ENCODE assay signal across 18 cellular contexts in the genomic region with DNA sequence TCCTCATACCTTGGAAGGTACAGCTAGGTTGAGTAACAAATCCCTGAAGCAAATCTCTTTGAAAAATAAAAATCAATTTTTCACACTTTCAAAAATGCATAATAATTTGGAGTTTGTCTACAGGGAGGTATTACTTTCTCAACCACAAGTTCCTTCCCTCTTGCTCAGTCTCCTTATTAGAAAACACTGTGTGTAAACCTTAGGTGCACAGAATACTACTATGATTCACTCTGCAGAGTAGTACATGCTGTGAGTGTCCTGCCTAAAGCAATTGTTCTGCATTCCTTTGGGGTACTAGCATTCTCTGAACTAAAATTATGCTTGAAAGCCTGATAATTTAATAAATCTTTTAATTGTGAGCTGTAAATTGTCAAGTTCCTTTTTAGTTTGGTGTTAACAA.
DNase-seq lines count a peak whose midpoint lies in the region; ATAC-seq and TF ChIP-seq lines count a peak whose summit lies in the region.
"Had no signal": no experiment of that assay in that cellular context is flagged by ENCODE, and none has a peak within 500 bp of the region (broad histone marks: within the 10 kb centered on the region; RNA-seq: fewer than 3 reads in every experiment).

No MANE protein-coding gene starts in this region.

- no peak for TF ChIP-seq RAD21 in IMR-90 (IDR thresholded peaks at IDR 0.05; ENCODE audit: low read length)

- H3K4me2 ChIP-seq in IMR-90 (ENCODE audit: low read depth, low read length) (no peak overlapping the region), GM23338 (no peak overlapping the region)
- H3K4me2 ChIP-seq: PC-9 had no signal

- no peak overlapping the region for H4K8ac ChIP-seq in IMR-90 (ENCODE audit: low read depth in 2 of 2, low read length in 2 of 2)

- no peaks in the 10 kb centered on the region for H3K9me1 ChIP-seq in IMR-90 (ENCODE audit: insufficient read depth, low read length)

- dilution Hi-C loops in IMR-90 (cut with HindIII; ENCODE audit: low sequenced_read_pairs, unreplicated experiment): no loop called here

- POLR2A ChIA-PET in IMR-90 (lab: Charles Lee; ENCODE audit: unreplicated experiment): no interaction called here

- no peaks in the 10 kb centered on the region for H4K20me1 ChIP-seq in IMR-90 (ENCODE audit: insufficient read depth, low read length)
- H4K20me1 ChIP-seq in GM23338 (replicated peaks; ENCODE audit: insufficient read depth): no peaks in the 10 kb centered on the region

- H2BK5ac ChIP-seq in IMR-90 (ENCODE audit: low read depth, low read length, poor library complexity, severe bottlenecking): no peak overlapping the region

- no peak overlapping the region for H2BK15ac ChIP-seq in IMR-90 (ENCODE audit: low read depth, low read length)

- ATAC-seq in IMR-90 (ENCODE audit: low read depth): peak; percentile 21; the same call in 1 of the 2 replicates
- ATAC-seq in mucosa of descending colon: no peak
- no peak for ATAC-seq in GM23338
- ATAC-seq in sciatic nerve: no peak
- ATAC-seq: K562, SK-N-SH treated with all-trans-retinoic acid at 6 μM for 48 hours had no signal

- H3K27ac Mint-ChIP-seq in GM23338: no peak overlapping the region

- H3K27me3 ChIP-seq in IMR-90 (ENCODE audit: control insufficient read depth, insufficient read depth, low read length) (no peaks in the 10 kb centered on the region), GM23338 (ENCODE audit: insufficient read depth) (no peaks in the 10 kb centered on the region)

- H4K91ac ChIP-seq in IMR-90 (ENCODE audit: insufficient read depth, low read depth, low read length): no peak overlapping the region

- TF ChIP-seq POLR2A in IMR-90 (IDR thresholded peaks at IDR 0.05; ENCODE audit: low read depth, low read length): no peak

- CTCF ChIA-PET in IMR-90 (lab: Yijun Ruan, JAX): no interaction called here

- DNase-seq in AG08395 (ENCODE audit: low spot score): peak; percentile 15
- peak; percentile 21 for DNase-seq in IMR-90
- peak; percentile 66 for DNase-seq in astrocyte of the cerebellum (ENCODE audit: low read depth)
- peak; percentile 22 for DNase-seq in iris pigment epithelial cell (ENCODE audit: low read depth)
- DNase-seq in mucosa of descending colon: no peak
- DNase-seq in NCI-H748 (lab: John Stamatoyannopoulos, UW; ENCODE audit: unreplicated experiment): no peak
- DNase-seq in GM23338 (ENCODE audit: low spot score): no peak
- DNase-seq in sciatic nerve (ENCODE audit: low spot score): no peak
- DNase-seq: AML-193, Caco-2, DMS53, NCI-H1092 treated with DMSO at 0.1 percent for 48 hours, NCI-H1694, NCI-H2107, NCI-H69, PC-9 had no signal

- H3K14ac ChIP-seq in IMR-90 (replicated peaks; ENCODE audit: low read depth, low read length): no peak overlapping the region

- H3K27me3 Mint-ChIP-seq in GM23338 (ENCODE audit: insufficient read depth, low read depth, poor library complexity): peaks cover 1% of the 10 kb centered on the region

- H3K18ac ChIP-seq in IMR-90 (ENCODE audit: low read depth, low read length): no peak overlapping the region

- no TSS peak for BruUV-seq in IMR-90 (replicated peaks; lab: Mats Ljungman, UMichigan)

- no peak overlapping the region for H2BK20ac ChIP-seq in IMR-90 (ENCODE audit: low read depth, low read length)

- H3K36me3 ChIP-seq in IMR-90 (ENCODE audit: control insufficient read depth, insufficient read depth, low read length) (no peaks in the 10 kb centered on the region), mucosa of descending colon (ENCODE audit: low read depth) (no peaks in the 10 kb centered on the region), GM23338 (ENCODE audit: insufficient read depth) (no peaks in the 10 kb centered on the region)

- H3K4me3 Mint-ChIP-seq in GM23338: no peak overlapping the region

- H3K4me3 ChIP-seq in IMR-90 (ENCODE audit: insufficient read depth, low read depth, low read length): no peak overlapping the region
- no peak overlapping the region for H3K4me3 ChIP-seq in astrocyte of the cerebellum (ENCODE audit: low read depth, low read length)
- no peak overlapping the region for H3K4me3 ChIP-seq in mucosa of descending colon
- no peak overlapping the region for H3K4me3 ChIP-seq in GM23338
- H3K4me3 ChIP-seq: K562, PC-9 had no signal

- no peaks in the 10 kb centered on the region for H3K9me3 Mint-ChIP-seq in GM23338

- H3K9me3 ChIP-seq in IMR-90 (ENCODE audit: control insufficient read depth, insufficient read depth, low read length) (no peaks in the 10 kb centered on the region), mucosa of descending colon (no peaks in the 10 kb centered on the region)
- H3K9me3 ChIP-seq: Caco-2 had no signal

- H3K79me2 ChIP-seq in GM23338 (replicated peaks; ENCODE audit: insufficient read depth): no peaks in the 10 kb centered on the region

- no peak overlapping the region for H3K56ac ChIP-seq in IMR-90 (ENCODE audit: extremely low read depth, insufficient read depth, low read length)

- H3K23ac ChIP-seq in IMR-90 (ENCODE audit: low read depth, low read length): no peak overlapping the region

- H2AK5ac ChIP-seq in IMR-90 (ENCODE audit: low read depth, low read length): no peak overlapping the region

- H3K4me1 Mint-ChIP-seq in GM23338: peaks cover 9% of the 10 kb centered on the region

- H3K4ac ChIP-seq in IMR-90 (ENCODE audit: low read depth, low read length): no peak overlapping the region

- in situ Hi-C loops in IMR-90 (cut with MboI; ENCODE audit: low sequenced_read_pairs): no loop called here
- in situ Hi-C loops in astrocyte of the cerebellum (cut with HindIII; ENCODE audit: low sequenced_read_pairs): no loop called here

- no peaks in the 10 kb centered on the region for H3F3A ChIP-seq in GM23338 (replicated peaks; ENCODE audit: low read depth)

- H2AK9ac ChIP-seq in IMR-90 (replicated peaks; ENCODE audit: low read depth, low read length, poor library complexity): no peak overlapping the region

- no peaks in the 10 kb centered on the region; the same call in 2 of the 3 replicates for H3K36me3 Mint-ChIP-seq in GM23338 (ENCODE audit: low read depth)

- intact Hi-C loops in IMR-90 (cut with micrococcal nuclease): no loop called here
- intact Hi-C loops in mucosa of descending colon (cut with DNase I, micrococcal nuclease): no loop called here
- intact Hi-C loops in sciatic nerve (cut with DNase I): no loop called here

- no peak overlapping the region for H3K9ac ChIP-seq in IMR-90 (ENCODE audit: low read depth, low read length)

- H3K27ac ChIP-seq in IMR-90 (ENCODE audit: insufficient read depth, low read length) (no peak overlapping the region), GM23338 (ENCODE audit: low read depth) (no peak overlapping the region)
- H3K27ac ChIP-seq: PC-9 had no signal

- H4K5ac ChIP-seq in IMR-90 (ENCODE audit: low read depth, low read length): no peak overlapping the region

- H3K9me2 ChIP-seq in GM23338 (ENCODE audit: insufficient read depth): no peaks in the 10 kb centered on the region

- H2BK120ac ChIP-seq in IMR-90 (ENCODE audit: low read depth, low read length): no peak overlapping the region

- H3K79me1 ChIP-seq in IMR-90 (ENCODE audit: low read depth in 1 of 2, low read length in 2 of 2): no peaks in the 10 kb centered on the region

- no peak for TF ChIP-seq CTCF in IMR-90 (conservative IDR thresholded peaks at IDR 0.05; ENCODE audit: low read depth, low read length)
- no peak for TF ChIP-seq CTCF in astrocyte of the cerebellum (IDR thresholded peaks at IDR 0.05; ENCODE audit: low read depth, low read length, missing control alignments)
- TF ChIP-seq CTCF in mucosa of descending colon (IDR thresholded peaks at IDR 0.05): no peak
- TF ChIP-seq CTCF in GM23338 (conservative IDR thresholded peaks at IDR 0.05; ENCODE audit: low read depth in 2 of 2): no peak

- H3K4me1 ChIP-seq in IMR-90 (ENCODE audit: control insufficient read depth, insufficient read depth, low read length) (no peaks in the 10 kb centered on the region; the same call in 1 of the 2 replicates), mucosa of descending colon (ENCODE audit: low read depth) (no peaks in the 10 kb centered on the region), GM23338 (ENCODE audit: insufficient read depth) (peaks cover 7% of the 10 kb centered on the region; the same call in 1 of the 2 replicates)
- H3K4me1 ChIP-seq: Caco-2 had no signal

- H2AFZ ChIP-seq in IMR-90 (replicated peaks; ENCODE audit: low read length, poor library complexity) (no peak overlapping the region), GM23338 (no peak overlapping the region)
- H2AFZ ChIP-seq: PC-9 had no signal

TF ChIP-seq in IMR-90, 13 proteins besides CTCF, POLR2A, EP300 and RAD21 (continues in another document):
- no peak for TF ChIP-seq MXI1 (IDR thresholded peaks at IDR 0.05; ENCODE audit: borderline replicate concordance, low read depth, low read length)
- no peak for TF ChIP-seq RFX5 (IDR thresholded peaks at IDR 0.05; ENCODE audit: low read depth, low read length)
- no peak for TF ChIP-seq NFE2L2 (IDR thresholded peaks at IDR 0.05; ENCODE audit: low read depth, low read length)
- TF ChIP-seq BHLHE40 (IDR thresholded peaks at IDR 0.05; ENCODE audit: low read depth, low read length): no peak
- TF ChIP-seq, protein P1, sequence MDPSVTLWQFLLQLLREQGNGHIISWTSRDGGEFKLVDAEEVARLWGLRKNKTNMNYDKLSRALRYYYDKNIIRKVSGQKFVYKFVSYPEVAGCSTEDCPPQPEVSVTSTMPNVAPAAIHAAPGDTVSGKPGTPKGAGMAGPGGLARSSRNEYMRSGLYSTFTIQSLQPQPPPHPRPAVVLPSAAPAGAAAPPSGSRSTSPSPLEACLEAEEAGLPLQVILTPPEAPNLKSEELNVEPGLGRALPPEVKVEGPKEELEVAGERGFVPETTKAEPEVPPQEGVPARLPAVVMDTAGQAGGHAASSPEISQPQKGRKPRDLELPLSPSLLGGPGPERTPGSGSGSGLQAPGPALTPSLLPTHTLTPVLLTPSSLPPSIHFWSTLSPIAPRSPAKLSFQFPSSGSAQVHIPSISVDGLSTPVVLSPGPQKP (IDR thresholded peaks at IDR 0.05; ENCODE audit: borderline replicate concordance, low read depth, low read length): no peak

TF ChIP-seq in GM23338, 12 proteins besides CTCF, POLR2A, EP300 and RAD21 (continues in another document):
- TF ChIP-seq NANOG (IDR thresholded peaks at IDR 0.05; ENCODE audit: borderline replicate concordance): no peak
- TF ChIP-seq EZH2phosphoT487 (IDR thresholded peaks at IDR 0.05; ENCODE audit: unreplicated experiment): no peak
- TF ChIP-seq STAT1 (IDR thresholded peaks at IDR 0.05; ENCODE audit: unreplicated experiment): no peak
- TF ChIP-seq, protein P2, sequence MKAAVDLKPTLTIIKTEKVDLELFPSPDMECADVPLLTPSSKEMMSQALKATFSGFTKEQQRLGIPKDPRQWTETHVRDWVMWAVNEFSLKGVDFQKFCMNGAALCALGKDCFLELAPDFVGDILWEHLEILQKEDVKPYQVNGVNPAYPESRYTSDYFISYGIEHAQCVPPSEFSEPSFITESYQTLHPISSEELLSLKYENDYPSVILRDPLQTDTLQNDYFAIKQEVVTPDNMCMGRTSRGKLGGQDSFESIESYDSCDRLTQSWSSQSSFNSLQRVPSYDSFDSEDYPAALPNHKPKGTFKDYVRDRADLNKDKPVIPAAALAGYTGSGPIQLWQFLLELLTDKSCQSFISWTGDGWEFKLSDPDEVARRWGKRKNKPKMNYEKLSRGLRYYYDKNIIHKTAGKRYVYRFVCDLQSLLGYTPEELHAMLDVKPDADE (IDR thresholded peaks at IDR 0.05): no peak
- no peak for TF ChIP-seq ZNF331 (CRISPR knock-in tag; IDR thresholded peaks at IDR 0.05; ENCODE audit: low read depth)

Comparison
In these comparisons a context has a peak if more than half of its experiments do, and no peak if none do; other contexts are left out.
1. DNase-seq: peak in AG08395 (single experiment), IMR-90 (single experiment), astrocyte of the cerebellum (single experiment) and iris pigment epithelial cell (single experiment); none in mucosa of descending colon (0 of 3), NCI-H748 (single experiment), GM23338 (single experiment) and sciatic nerve (single experiment).